ENCODE assay signal across 15 cellular contexts in genomic region chr5:62310426-62311105, GRCh38. TPM values are rescaled to one million over a fixed set of nuclear protein-coding genes. Genes with fewer than 3 reads are reported as not detected.
DNase-seq lines count a peak whose midpoint lies in the region; ATAC-seq and TF ChIP-seq lines count a peak whose summit lies in the region.
"Had no signal": no experiment of that assay in that cellular context is flagged by ENCODE, and none has a peak within 500 bp of the region (broad histone marks: within the 10 kb centered on the region; RNA-seq: fewer than 3 reads in every experiment).

No MANE protein-coding gene starts in this region.

- no peaks in the 10 kb centered on the region for H3K27me3 ChIP-seq in MM.1S (replicated peaks; ENCODE audit: insufficient read depth, low read length)
- H3K27me3 ChIP-seq in vagina = no peaks in the 10 kb centered on the region
- H3K27me3 ChIP-seq: neutrophil, tibial nerve had no signal

- H4K20me1 ChIP-seq in MM.1S (ENCODE audit: insufficient read depth, low read length) = peaks cover 24% of the 10 kb centered on the region

- H3K4me2 ChIP-seq in MM.1S (ENCODE audit: low read depth, low read length) = no peak overlapping the region

- no peak overlapping the region for H3K4me3 ChIP-seq in MM.1S (ENCODE audit: low read length)
- H3K4me3 ChIP-seq in vagina = no peak overlapping the region
- H3K4me3 ChIP-seq: tibial nerve had no signal

- H3K27ac ChIP-seq in MM.1S (ENCODE audit: low read length) (no peak overlapping the region), vagina (no peak overlapping the region)
- H3K27ac ChIP-seq: neutrophil, VCaP had no signal

- H3F3A ChIP-seq in MM.1S (ENCODE audit: insufficient read depth, low read length) = no peaks in the 10 kb centered on the region

- H3K4me1 ChIP-seq in MM.1S (ENCODE audit: low read length) (peaks cover 11% of the 10 kb centered on the region), vagina (peaks cover 48% of the 10 kb centered on the region)

- no peaks in the 10 kb centered on the region for H3K27me3 Mint-ChIP-seq in activated CD4-positive, alpha-beta T cell treated with anti-CD3 and anti-CD28 coated beads, Interleukin-2, amount 10 ng/mL, durations not matched to agents 24 days and 14 days
- H3K27me3 Mint-ChIP-seq in T-helper 17 cell (no peaks in the 10 kb centered on the region), progenitor cell of endocrine pancreas (no peaks in the 10 kb centered on the region)
- H3K27me3 Mint-ChIP-seq in central memory CD8-positive, alpha-beta T cell = no peaks in the 10 kb centered on the region

- intact Hi-C loops in activated CD4-positive, alpha-beta T cell treated with anti-CD3 and anti-CD28 coated beads, Interleukin-2, amount 10 ng/mL, durations not matched to agents 24 days and 14 days (cut with micrococcal nuclease) = no loop called here
- intact Hi-C loops in vagina (cut with DNase I) = no loop called here

- H3K9me3 ChIP-seq in T-helper 17 cell (ENCODE audit: control insufficient read depth, low read length, poor library complexity, severe bottlenecking) = no peaks in the 10 kb centered on the region
- H3K9me3 ChIP-seq in MM.1S (replicated peaks; ENCODE audit: insufficient read depth, low read length) = no peaks in the 10 kb centered on the region
- no peaks in the 10 kb centered on the region for H3K9me3 ChIP-seq in vagina
- H3K9me3 ChIP-seq: neutrophil, tibial nerve had no signal

- H3K36me3 Mint-ChIP-seq in activated CD4-positive, alpha-beta T cell treated with anti-CD3 and anti-CD28 coated beads, Interleukin-2, amount 10 ng/mL, durations not matched to agents 24 days and 14 days (ENCODE audit: low read depth) = peaks cover 66% of the 10 kb centered on the region
- H3K36me3 Mint-ChIP-seq in T-helper 17 cell (ENCODE audit: low read depth) (peaks cover 4% of the 10 kb centered on the region), progenitor cell of endocrine pancreas (ENCODE audit: insufficient read depth) (no peaks in the 10 kb centered on the region)
- peaks cover 34% of the 10 kb centered on the region for H3K36me3 Mint-ChIP-seq in central memory CD8-positive, alpha-beta T cell (ENCODE audit: insufficient read depth)

- peak overlapping the region; percentile 69 for H3K4me3 Mint-ChIP-seq in activated CD4-positive, alpha-beta T cell treated with anti-CD3 and anti-CD28 coated beads, Interleukin-2, amount 10 ng/mL, durations not matched to agents 24 days and 14 days
- peak overlapping the region; percentile 21 for H3K4me3 Mint-ChIP-seq in T-helper 17 cell
- H3K4me3 Mint-ChIP-seq in central memory CD8-positive, alpha-beta T cell = peak overlapping the region; percentile 63
- H3K4me3 Mint-ChIP-seq in progenitor cell of endocrine pancreas (ENCODE audit: low read depth) = no peak overlapping the region

- H3K79me2 ChIP-seq in MM.1S (ENCODE audit: low read length) = peaks cover 93% of the 10 kb centered on the region

- no peaks in the 10 kb centered on the region for H3K9me2 ChIP-seq in MM.1S (replicated peaks; ENCODE audit: insufficient read depth, low read length)

- no peak for DNase-seq in activated CD4-positive, alpha-beta T cell treated with anti-CD3 and anti-CD28 coated beads, Interleukin-2, amount 10 ng/mL, durations not matched to agents 24 days and 14 days
- DNase-seq in activated CD4-positive, alpha-beta T cell treated with anti-CD3 and anti-CD28 coated beads, Interleukin-2, amount 50 U/mL, for 1 hour = no peak
- DNase-seq in T-helper 17 cell = no peak
- DNase-seq in central memory CD8-positive, alpha-beta T cell (ENCODE audit: low spot score in 2 of 2) = no peak
- no peak for DNase-seq in progenitor cell of endocrine pancreas (ENCODE audit: low spot score, unreplicated experiment)
- DNase-seq in MM.1S = no peak
- DNase-seq in vagina (ENCODE audit: extremely low spot score in 2 of 2) = no peak
- DNase-seq: left ventricle myocardium superior, NCI-H510A treated with DMSO at 0.1 percent for 48 hours had no signal

- TF ChIP-seq CTCF in progenitor cell of endocrine pancreas (IDR thresholded peaks at IDR 0.05; ENCODE audit: unreplicated experiment) (no peak), MM.1S (IDR thresholded peaks at IDR 0.05; ENCODE audit: low read length) (no peak), vagina (IDR thresholded peaks at IDR 0.05) (no peak)

- H2AFZ ChIP-seq in MM.1S (ENCODE audit: low read length) = no peak overlapping the region

- H3K36me3 ChIP-seq in MM.1S (replicated peaks; ENCODE audit: insufficient read depth, low read length) = 0 out of 2 replicates have a peak, but pooled peaks cover 3% of the 10 kb centered on the region
- no peaks in the 10 kb centered on the region for H3K36me3 ChIP-seq in vagina
- H3K36me3 ChIP-seq: neutrophil, tibial nerve had no signal

- no peaks in the 10 kb centered on the region for H3K9me3 Mint-ChIP-seq in activated CD4-positive, alpha-beta T cell treated with anti-CD3 and anti-CD28 coated beads, Interleukin-2, amount 10 ng/mL, durations not matched to agents 24 days and 14 days
- no peaks in the 10 kb centered on the region for H3K9me3 Mint-ChIP-seq in central memory CD8-positive, alpha-beta T cell
- no peaks in the 10 kb centered on the region for H3K9me3 Mint-ChIP-seq in progenitor cell of endocrine pancreas (ENCODE audit: low read depth)

- no peak overlapping the region for H3K9ac ChIP-seq in MM.1S (ENCODE audit: low read length)

- H3K27ac Mint-ChIP-seq in activated CD4-positive, alpha-beta T cell treated with anti-CD3 and anti-CD28 coated beads, Interleukin-2, amount 10 ng/mL, durations not matched to agents 24 days and 14 days = peak overlapping the region; percentile 61
- H3K27ac Mint-ChIP-seq in T-helper 17 cell (peak overlapping the region; percentile 98), progenitor cell of endocrine pancreas (peak overlapping the region; percentile 53)
- peak overlapping the region; percentile 82 for H3K27ac Mint-ChIP-seq in central memory CD8-positive, alpha-beta T cell (ENCODE audit: low read depth)

- H3K4me1 Mint-ChIP-seq in activated CD4-positive, alpha-beta T cell treated with anti-CD3 and anti-CD28 coated beads, Interleukin-2, amount 10 ng/mL, durations not matched to agents 24 days and 14 days = peaks cover 66% of the 10 kb centered on the region
- H3K4me1 Mint-ChIP-seq in T-helper 17 cell (peaks cover 63% of the 10 kb centered on the region), progenitor cell of endocrine pancreas (ENCODE audit: low read depth) (peaks cover 33% of the 10 kb centered on the region)
- peaks cover 78% of the 10 kb centered on the region for H3K4me1 Mint-ChIP-seq in central memory CD8-positive, alpha-beta T cell

- TF ChIP-seq POLR2A in vagina (IDR thresholded peaks at IDR 0.05) = no peak

- no peak for ATAC-seq in T-helper 17 cell
- ATAC-seq in central memory CD8-positive, alpha-beta T cell (replicated peaks; ENCODE audit: extremely low read depth, poor library complexity, severe bottlenecking) = no peak
- no peak for ATAC-seq in GM19023 (IDR thresholded peaks at IDR 0.05; ENCODE audit: unreplicated experiment)
- ATAC-seq: HepG2, left ventricle myocardium superior, Right ventricle myocardium inferior had no signal

RNA-seq across cellular contexts. Expression of gene KIF2A, which starts 4.6 kb away (rescaled TPM):
- 238 and 244 TPM in 2 replicates for total RNA-seq in activated CD4-positive, alpha-beta T cell treated with anti-CD3 and anti-CD28 coated beads, Interleukin-2, amount 10 ng/mL, durations not matched to agents 24 days and 14 days
- total RNA-seq in T-helper 17 cell (100 to 1,000 TPM in 1 of 2 donors, 10 to 100 TPM in 1; 93.5 to 158 TPM), progenitor cell of endocrine pancreas (69.3 and 75.3 TPM in 2 replicates), vagina (30.2 TPM)
